ENCODE assay signal across 29 cellular contexts in the genomic region with DNA sequence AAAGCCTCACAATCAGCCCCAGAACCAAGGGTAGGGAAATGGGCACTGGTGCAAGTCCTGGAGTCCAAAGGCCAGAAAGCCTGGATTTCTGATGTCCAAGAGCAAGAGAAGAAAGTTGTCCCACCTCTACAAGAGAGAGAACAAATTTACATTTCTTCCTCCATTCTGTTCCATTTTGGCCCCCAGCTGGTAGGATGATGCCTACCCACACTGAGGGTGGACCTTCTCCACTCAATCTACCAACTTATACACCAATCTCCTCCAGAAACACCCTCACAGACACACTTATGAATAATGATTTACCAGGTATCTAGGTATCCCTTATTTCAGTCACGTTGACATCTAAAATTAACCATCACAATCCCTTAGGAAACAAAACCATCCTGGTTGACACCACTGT.
"Had no signal": no experiment of that assay in that cellular context is flagged by ENCODE, and none has a peak within 500 bp of the region (broad histone marks: within the 10 kb centered on the region; RNA-seq: fewer than 3 reads in every experiment).

No MANE protein-coding gene starts in this region.

- H3K4me3 ChIP-seq: coronary artery, esophagus squamous epithelium, heart right ventricle, left lung, mucosa of descending colon, neural progenitor cell, right atrium auricular region, suprapubic skin, transverse colon, upper lobe of right lung, uterus had no signal

- H3K27ac Mint-ChIP-seq: mesothelial cell of epicardium; naive thymus-derived CD4-positive, alpha-beta T cell; nephron; neural progenitor cell; progenitor cell of endocrine pancreas; stimulated activated effector memory CD8-positive, alpha-beta T cell treated with anti-CD3 and anti-CD28 coated beads, Interleukin-12 subunit alpha, Interleukin-12 subunit beta, amount 100 ng/mL, for 72 hours; stimulated activated naive CD8-positive, alpha-beta T cell treated with anti-CD3 and anti-CD28 coated beads, Interleukin-15, Interleukin-2, amounts not matched to agents 100 ng/mL and 50 ng/mL, for 24 hours had no signal

- H3K36me3 ChIP-seq: esophagus squamous epithelium, heart right ventricle, left lung, neural progenitor cell, right atrium auricular region, suprapubic skin, transverse colon, upper lobe of right lung, uterus had no signal

- H3K79me2 ChIP-seq: parathyroid adenoma had no signal

- H3K9ac ChIP-seq: neural progenitor cell, parathyroid adenoma had no signal

- H3K4me2 ChIP-seq: neural progenitor cell had no signal

- H3K27ac ChIP-seq: coronary artery, esophagus squamous epithelium, heart right ventricle, left lung, neural progenitor cell, parathyroid adenoma, right atrium auricular region, suprapubic skin, transverse colon, upper lobe of right lung, uterus had no signal

- H3K36me3 Mint-ChIP-seq: mesothelial cell of epicardium; neural progenitor cell; stimulated activated effector memory CD8-positive, alpha-beta T cell treated with anti-CD3 and anti-CD28 coated beads, Interleukin-12 subunit alpha, Interleukin-12 subunit beta, amount 100 ng/mL, for 72 hours had no signal

- H3K4me1 Mint-ChIP-seq: mesothelial cell of epicardium; naive thymus-derived CD4-positive, alpha-beta T cell; nephron; neural progenitor cell; stimulated activated effector memory CD8-positive, alpha-beta T cell treated with anti-CD3 and anti-CD28 coated beads, Interleukin-12 subunit alpha, Interleukin-12 subunit beta, amount 100 ng/mL, for 72 hours had no signal

- FAIRE-seq: endothelial cell of umbilical vein, islet of Langerhans had no signal

- H3K4me1 ChIP-seq: esophagus squamous epithelium, heart right ventricle, left lung, neural progenitor cell, parathyroid adenoma, right atrium auricular region, suprapubic skin, transverse colon, upper lobe of right lung, uterus had no signal

- H3K27me3 Mint-ChIP-seq: progenitor cell of endocrine pancreas; stimulated activated naive CD8-positive, alpha-beta T cell treated with anti-CD3 and anti-CD28 coated beads, Interleukin-15, Interleukin-2, amounts not matched to agents 100 ng/mL and 50 ng/mL, for 24 hours had no signal

- H3K27me3 ChIP-seq: esophagus squamous epithelium, heart right ventricle, left lung, neural progenitor cell, right atrium auricular region, suprapubic skin, transverse colon, upper lobe of right lung, uterus had no signal

- H3K4me3 Mint-ChIP-seq: mesothelial cell of epicardium; naive thymus-derived CD4-positive, alpha-beta T cell; nephron; neural progenitor cell; stimulated activated effector memory CD8-positive, alpha-beta T cell treated with anti-CD3 and anti-CD28 coated beads, Interleukin-12 subunit alpha, Interleukin-12 subunit beta, amount 100 ng/mL, for 72 hours; stimulated activated naive CD8-positive, alpha-beta T cell treated with anti-CD3 and anti-CD28 coated beads, Interleukin-15, Interleukin-2, amounts not matched to agents 100 ng/mL and 50 ng/mL, for 24 hours had no signal

- DNase-seq: dermis blood vessel endothelial cell; effector memory CD4-positive, alpha-beta T cell; esophagus squamous epithelium; foreskin melanocyte; glutamatergic neuron; heart right ventricle; hippocampal formation; left cardiac atrium; left lung; mesenchymal stem cell; mucosa of descending colon; naive thymus-derived CD4-positive, alpha-beta T cell; stimulated activated CD4-positive, alpha-beta T cell treated with anti-CD3 and anti-CD28 coated beads, Interleukin-2, amount 100 ng/mL, for 24 hours; stimulated activated CD4-positive, alpha-beta T cell treated with anti-CD3 and anti-CD28 coated beads, Interleukin-4, amount 100 ng/mL, for 24 hours; transverse colon; upper lobe of right lung; uterus had no signal

- H3K9me3 ChIP-seq: esophagus squamous epithelium, mucosa of descending colon, right atrium auricular region, suprapubic skin, transverse colon, upper lobe of right lung, uterus had no signal

- H2AFZ ChIP-seq: neural progenitor cell, parathyroid adenoma had no signal
